ENCODE assay signal across 8 cellular contexts in the genomic region with DNA sequence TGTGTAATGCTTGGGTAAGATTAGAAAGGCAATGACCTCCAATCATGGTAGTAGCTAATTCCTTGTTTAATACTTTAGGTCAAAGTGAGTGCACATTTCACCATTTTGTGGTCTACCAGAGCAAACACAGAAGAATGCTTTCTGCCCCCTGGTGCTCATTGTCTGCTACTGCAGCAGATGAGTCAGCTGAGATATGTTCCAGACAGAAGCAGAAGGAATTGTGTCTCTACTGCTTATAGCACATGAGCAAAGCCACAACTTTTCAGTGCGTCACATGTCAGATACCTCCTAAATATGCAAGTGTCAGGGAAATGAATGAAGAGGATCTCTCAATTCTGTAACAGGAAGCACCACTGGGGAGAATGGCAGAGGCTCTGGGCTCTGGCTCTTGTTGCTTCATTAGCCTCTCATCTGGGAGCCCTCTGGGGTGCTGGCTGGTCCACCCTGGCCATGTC.
DNase-seq lines count a peak whose midpoint lies in the region; ATAC-seq and TF ChIP-seq lines count a peak whose summit lies in the region.

No MANE protein-coding gene starts in this region.

- no peaks in the 10 kb centered on the region for H3K27me3 ChIP-seq in layer of hippocampus (ENCODE audit: control insufficient read depth, insufficient read depth, low read length)

- ATAC-seq in GM18505 (IDR thresholded peaks at IDR 0.05; ENCODE audit: unreplicated experiment) (peak; percentile 63), HG03045 (IDR thresholded peaks at IDR 0.05; ENCODE audit: unreplicated experiment) (peak; percentile 76)

- peak; percentile 89 for TF ChIP-seq CTCF in 22Rv1 (IDR thresholded peaks at IDR 0.05)

- H3K27ac ChIP-seq in 22Rv1 (no peak overlapping the region), layer of hippocampus (ENCODE audit: low read depth, low read length) (peak overlapping the region; percentile 75)

- peak; percentile 62 for DNase-seq in NCI-H2227 (lab: John Stamatoyannopoulos, UW; ENCODE audit: unreplicated experiment)
- DNase-seq in activated CD4-positive, CD25-positive, alpha-beta regulatory T cell treated with anti-CD3 and anti-CD28 coated beads, Interleukin-2, amount 50 U/mL, for 72 hours = peak; percentile 67
- DNase-seq in cerebellum (ENCODE audit: low spot score) = peak; percentile 70
- peak; percentile 75 for DNase-seq in stimulated activated CD4-positive, alpha-beta T cell treated with anti-CD3 and anti-CD28 coated beads, Interleukin-2, amount 100 ng/mL, for 4 hours (ENCODE audit: low read depth)

- no peak for TF ChIP-seq POLR2A in GM18505 (IDR thresholded peaks at IDR 0.05; ENCODE audit: borderline replicate concordance, extremely low read depth, insufficient read depth, insufficient read length)
